1 cellular context compared by ENCODE assay signal in the genomic region with DNA sequence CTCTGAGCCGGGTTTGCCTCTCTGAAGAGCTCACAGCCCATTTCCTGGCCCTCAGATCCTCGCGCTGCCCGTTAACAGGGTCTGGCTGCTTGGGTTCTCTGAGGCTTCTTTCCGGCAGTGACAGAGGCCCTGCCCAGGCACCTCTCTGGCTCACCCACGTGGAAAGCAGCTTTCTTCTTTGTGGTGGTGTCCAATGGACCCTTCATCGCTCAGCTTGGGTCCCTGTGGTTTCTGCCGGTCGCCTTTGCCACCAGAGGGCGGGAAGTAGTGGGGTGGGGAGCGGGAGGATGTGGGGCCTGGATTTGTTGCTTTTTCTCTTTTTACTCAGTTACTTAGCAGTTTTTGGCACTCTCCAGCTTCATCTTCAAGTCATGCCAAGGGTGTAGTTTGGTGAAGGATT.
TF ChIP-seq lines count a peak whose summit lies in the region.

No MANE protein-coding gene starts in this region.

TF ChIP-seq in GM23338, 12 proteins besides CTCF, POLR2A, EP300 and RAD21 (continued from another document):
- TF ChIP-seq, protein P1, sequence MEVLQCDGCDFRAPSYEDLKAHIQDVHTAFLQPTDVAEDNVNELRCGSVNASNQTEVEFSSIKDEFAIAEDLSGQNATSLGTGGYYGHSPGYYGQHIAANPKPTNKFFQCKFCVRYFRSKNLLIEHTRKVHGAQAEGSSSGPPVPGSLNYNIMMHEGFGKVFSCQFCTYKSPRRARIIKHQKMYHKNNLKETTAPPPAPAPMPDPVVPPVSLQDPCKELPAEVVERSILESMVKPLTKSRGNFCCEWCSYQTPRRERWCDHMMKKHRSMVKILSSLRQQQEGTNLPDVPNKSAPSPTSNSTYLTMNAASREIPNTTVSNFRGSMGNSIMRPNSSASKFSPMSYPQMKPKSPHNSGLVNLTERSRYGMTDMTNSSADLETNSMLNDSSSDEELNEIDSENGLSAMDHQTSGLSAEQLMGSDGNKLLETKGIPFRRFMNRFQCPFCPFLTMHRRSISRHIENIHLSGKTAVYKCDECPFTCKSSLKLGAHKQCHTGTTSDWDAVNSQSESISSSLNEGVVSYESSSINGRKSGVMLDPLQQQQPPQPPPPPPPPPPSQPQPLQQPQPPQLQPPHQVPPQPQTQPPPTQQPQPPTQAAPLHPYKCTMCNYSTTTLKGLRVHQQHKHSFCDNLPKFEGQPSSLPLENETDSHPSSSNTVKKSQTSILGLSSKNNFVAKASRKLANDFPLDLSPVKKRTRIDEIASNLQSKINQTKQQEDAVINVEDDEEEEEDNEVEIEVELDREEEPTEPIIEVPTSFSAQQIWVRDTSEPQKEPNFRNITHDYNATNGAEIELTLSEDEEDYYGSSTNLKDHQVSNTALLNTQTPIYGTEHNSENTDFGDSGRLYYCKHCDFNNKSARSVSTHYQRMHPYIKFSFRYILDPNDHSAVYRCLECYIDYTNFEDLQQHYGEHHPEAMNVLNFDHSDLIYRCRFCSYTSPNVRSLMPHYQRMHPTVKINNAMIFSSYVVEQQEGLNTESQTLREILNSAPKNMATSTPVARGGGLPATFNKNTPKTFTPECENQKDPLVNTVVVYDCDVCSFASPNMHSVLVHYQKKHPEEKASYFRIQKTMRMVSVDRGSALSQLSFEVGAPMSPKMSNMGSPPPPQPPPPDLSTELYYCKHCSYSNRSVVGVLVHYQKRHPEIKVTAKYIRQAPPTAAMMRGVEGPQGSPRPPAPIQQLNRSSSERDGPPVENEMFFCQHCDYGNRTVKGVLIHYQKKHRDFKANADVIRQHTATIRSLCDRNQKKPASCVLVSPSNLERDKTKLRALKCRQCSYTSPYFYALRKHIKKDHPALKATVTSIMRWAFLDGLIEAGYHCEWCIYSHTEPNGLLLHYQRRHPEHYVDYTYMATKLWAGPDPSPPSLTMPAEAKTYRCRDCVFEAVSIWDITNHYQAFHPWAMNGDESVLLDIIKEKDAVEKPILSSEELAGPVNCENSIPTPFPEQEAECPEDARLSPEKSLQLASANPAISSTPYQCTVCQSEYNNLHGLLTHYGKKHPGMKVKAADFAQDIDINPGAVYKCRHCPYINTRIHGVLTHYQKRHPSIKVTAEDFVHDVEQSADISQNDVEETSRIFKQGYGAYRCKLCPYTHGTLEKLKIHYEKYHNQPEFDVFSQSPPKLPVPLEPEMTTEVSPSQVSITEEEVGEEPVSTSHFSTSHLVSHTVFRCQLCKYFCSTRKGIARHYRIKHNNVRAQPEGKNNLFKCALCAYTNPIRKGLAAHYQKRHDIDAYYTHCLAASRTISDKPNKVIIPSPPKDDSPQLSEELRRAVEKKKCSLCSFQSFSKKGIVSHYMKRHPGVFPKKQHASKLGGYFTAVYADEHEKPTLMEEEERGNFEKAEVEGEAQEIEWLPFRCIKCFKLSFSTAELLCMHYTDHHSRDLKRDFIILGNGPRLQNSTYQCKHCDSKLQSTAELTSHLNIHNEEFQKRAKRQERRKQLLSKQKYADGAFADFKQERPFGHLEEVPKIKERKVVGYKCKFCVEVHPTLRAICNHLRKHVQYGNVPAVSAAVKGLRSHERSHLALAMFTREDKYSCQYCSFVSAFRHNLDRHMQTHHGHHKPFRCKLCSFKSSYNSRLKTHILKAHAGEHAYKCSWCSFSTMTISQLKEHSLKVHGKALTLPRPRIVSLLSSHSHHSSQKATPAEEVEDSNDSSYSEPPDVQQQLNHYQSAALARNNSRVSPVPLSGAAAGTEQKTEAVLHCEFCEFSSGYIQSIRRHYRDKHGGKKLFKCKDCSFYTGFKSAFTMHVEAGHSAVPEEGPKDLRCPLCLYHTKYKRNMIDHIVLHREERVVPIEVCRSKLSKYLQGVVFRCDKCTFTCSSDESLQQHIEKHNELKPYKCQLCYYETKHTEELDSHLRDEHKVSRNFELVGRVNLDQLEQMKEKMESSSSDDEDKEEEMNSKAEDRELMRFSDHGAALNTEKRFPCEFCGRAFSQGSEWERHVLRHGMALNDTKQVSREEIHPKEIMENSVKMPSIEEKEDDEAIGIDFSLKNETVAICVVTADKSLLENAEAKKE (CRISPR knock-in tag; IDR thresholded peaks at IDR 0.05): no peak
- TF ChIP-seq ZNF114 (CRISPR knock-in tag; IDR thresholded peaks at IDR 0.05) (no peak), STAT1 (IDR thresholded peaks at IDR 0.05; ENCODE audit: unreplicated experiment) (no peak), ZNF331 (CRISPR knock-in tag; IDR thresholded peaks at IDR 0.05; ENCODE audit: low read depth) (no peak), CREB1 (CRISPR knock-in tag; IDR thresholded peaks at IDR 0.05; ENCODE audit: low read depth) (no peak)
- TF ChIP-seq, protein P2, sequence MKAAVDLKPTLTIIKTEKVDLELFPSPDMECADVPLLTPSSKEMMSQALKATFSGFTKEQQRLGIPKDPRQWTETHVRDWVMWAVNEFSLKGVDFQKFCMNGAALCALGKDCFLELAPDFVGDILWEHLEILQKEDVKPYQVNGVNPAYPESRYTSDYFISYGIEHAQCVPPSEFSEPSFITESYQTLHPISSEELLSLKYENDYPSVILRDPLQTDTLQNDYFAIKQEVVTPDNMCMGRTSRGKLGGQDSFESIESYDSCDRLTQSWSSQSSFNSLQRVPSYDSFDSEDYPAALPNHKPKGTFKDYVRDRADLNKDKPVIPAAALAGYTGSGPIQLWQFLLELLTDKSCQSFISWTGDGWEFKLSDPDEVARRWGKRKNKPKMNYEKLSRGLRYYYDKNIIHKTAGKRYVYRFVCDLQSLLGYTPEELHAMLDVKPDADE (IDR thresholded peaks at IDR 0.05): no peak
TF ChIP-seq in GM23338: peak in this region for 0.
